ENCODE assay signal across 14 cellular contexts in genomic region chr6:34316442-34317171, GRCh38.
DNase-seq lines count a peak whose midpoint lies in the region; ATAC-seq and TF ChIP-seq lines count a peak whose summit lies in the region.
"Had no signal": no experiment of that assay in that cellular context is flagged by ENCODE, and none has a peak within 500 bp of the region (broad histone marks: within the 10 kb centered on the region; RNA-seq: fewer than 3 reads in every experiment).

No MANE protein-coding gene starts in this region.

- peaks cover 22% of the 10 kb centered on the region for H3K4me1 ChIP-seq in CD8-positive, alpha-beta memory T cell (ENCODE audit: insufficient read depth, low read length)
- H3K4me1 ChIP-seq: prostate gland had no signal

- H3K36me3 ChIP-seq in CD8-positive, alpha-beta memory T cell (ENCODE audit: insufficient read depth, low read length) = no peaks in the 10 kb centered on the region
- H3K36me3 ChIP-seq: prostate gland had no signal

- H3K27me3 ChIP-seq in CD8-positive, alpha-beta memory T cell (ENCODE audit: insufficient read depth, low read length, poor library complexity, severe bottlenecking) = no peaks in the 10 kb centered on the region

- H3K27ac Mint-ChIP-seq in CD8-positive, alpha-beta memory T cell = peak overlapping the region in 6 of 8 donors; percentile 2 to 64 (median 10)
- peak overlapping the region; percentile 71 to 89 (median 72) for H3K27ac Mint-ChIP-seq in IgD-negative memory B cell
- H3K27ac Mint-ChIP-seq in activated naive CD8-positive, alpha-beta T cell treated with anti-CD3 and anti-CD28 coated beads for 36 hours = peak overlapping the region; percentile 80
- peak overlapping the region; percentile 8 to 31 (median 10) for H3K27ac Mint-ChIP-seq in nephron
- H3K27ac Mint-ChIP-seq in effector memory CD8-positive, alpha-beta T cell = peak overlapping the region in 1 of 2 donors; percentile 1
- H3K27ac Mint-ChIP-seq: HFFc6 had no signal

- H3K27ac ChIP-seq in CD8-positive, alpha-beta memory T cell (ENCODE audit: low read depth, low read length) = no peak overlapping the region
- H3K27ac ChIP-seq: prostate gland had no signal

- POLR2A ChIA-PET in CD8-positive, alpha-beta memory T cell (lab: Charles Lee) = no interaction called here

- DNase-seq in CD8-positive, alpha-beta memory T cell = no peak
- DNase-seq in activated naive CD8-positive, alpha-beta T cell treated with anti-CD3 and anti-CD28 coated beads for 36 hours = no peak
- DNase-seq in GM20000 (ENCODE audit: low spot score) (no peak), globus pallidus (ENCODE audit: low spot score) (no peak), GF-D8 (lab: John Stamatoyannopoulos, UW) (no peak)
- no peak for DNase-seq in effector memory CD8-positive, alpha-beta T cell
- DNase-seq: activated CD8-positive, alpha-beta memory T cell treated with anti-CD3 and anti-CD28 coated beads, Interleukin-2, amount 50 U/mL, for 4 hours; aorta; HFFc6; NCI-H774; SHP77 treated with DMSO at 0.1 percent for 48 hours had no signal

- H3K4me3 ChIP-seq in CD8-positive, alpha-beta memory T cell (ENCODE audit: low read length) = no peak overlapping the region
- H3K4me3 ChIP-seq: prostate gland had no signal

- H3K4me3 Mint-ChIP-seq in CD8-positive, alpha-beta memory T cell = no peak overlapping the region
- H3K4me3 Mint-ChIP-seq in IgD-negative memory B cell (peak overlapping the region in 2 of 4 donors; percentile 70 to 71), nephron (no peak overlapping the region)
- no peak overlapping the region for H3K4me3 Mint-ChIP-seq in activated naive CD8-positive, alpha-beta T cell treated with anti-CD3 and anti-CD28 coated beads for 36 hours
- H3K4me3 Mint-ChIP-seq in effector memory CD8-positive, alpha-beta T cell = no peak overlapping the region
- H3K4me3 Mint-ChIP-seq: HFFc6 had no signal

- no peak for ATAC-seq in effector memory CD8-positive, alpha-beta T cell (replicated peaks)

- H3K4me1 Mint-ChIP-seq in CD8-positive, alpha-beta memory T cell = peaks cover 31 to 54% (median 49%) of the 10 kb centered on the region in 3 donors
- peaks cover 45 to 53% (median 45%) of the 10 kb centered on the region in 3 donors for H3K4me1 Mint-ChIP-seq in IgD-negative memory B cell
- peaks cover 51% of the 10 kb centered on the region for H3K4me1 Mint-ChIP-seq in activated naive CD8-positive, alpha-beta T cell treated with anti-CD3 and anti-CD28 coated beads for 36 hours
- peaks cover 53% of the 10 kb centered on the region for H3K4me1 Mint-ChIP-seq in nephron
- peaks cover 16 to 45% of the 10 kb centered on the region in 2 donors for H3K4me1 Mint-ChIP-seq in effector memory CD8-positive, alpha-beta T cell (ENCODE audit: low read depth in 2 of 2)

- H3K9me3 ChIP-seq in CD8-positive, alpha-beta memory T cell (ENCODE audit: low read length) = no peaks in the 10 kb centered on the region
- H3K9me3 ChIP-seq: prostate gland had no signal

- H3K27me3 Mint-ChIP-seq in CD8-positive, alpha-beta memory T cell = no peaks in the 10 kb centered on the region
- no peaks in the 10 kb centered on the region for H3K27me3 Mint-ChIP-seq in IgD-negative memory B cell
- no peaks in the 10 kb centered on the region for H3K27me3 Mint-ChIP-seq in activated naive CD8-positive, alpha-beta T cell treated with anti-CD3 and anti-CD28 coated beads for 36 hours
- H3K27me3 Mint-ChIP-seq in nephron (ENCODE audit: low read depth) = no peaks in the 10 kb centered on the region
- H3K27me3 Mint-ChIP-seq in effector memory CD8-positive, alpha-beta T cell = no peaks in the 10 kb centered on the region

- CTCF ChIA-PET in CD8-positive, alpha-beta memory T cell (lab: Charles Lee) = no interaction called here

- no peaks in the 10 kb centered on the region for H3K9me3 Mint-ChIP-seq in CD8-positive, alpha-beta memory T cell
- H3K9me3 Mint-ChIP-seq in IgD-negative memory B cell (no peaks in the 10 kb centered on the region), nephron (no peaks in the 10 kb centered on the region)
- no peaks in the 10 kb centered on the region for H3K9me3 Mint-ChIP-seq in activated naive CD8-positive, alpha-beta T cell treated with anti-CD3 and anti-CD28 coated beads for 36 hours
- H3K9me3 Mint-ChIP-seq in effector memory CD8-positive, alpha-beta T cell = no peaks in the 10 kb centered on the region
- H3K9me3 Mint-ChIP-seq: HFFc6 had no signal

- TF ChIP-seq CTCF in nephron (IDR thresholded peaks at IDR 0.05; ENCODE audit: unreplicated experiment in 3 of 3) (no peak), GM20000 (IDR thresholded peaks at IDR 0.05; ENCODE audit: extremely low read depth, missing control alignments) (no peak)

- peaks cover 0 to 5% (median 3%) of the 10 kb centered on the region in 3 donors for H3K36me3 Mint-ChIP-seq in CD8-positive, alpha-beta memory T cell
- H3K36me3 Mint-ChIP-seq in IgD-negative memory B cell (no peaks in the 10 kb centered on the region), nephron (ENCODE audit: low read depth) (no peaks in the 10 kb centered on the region)
- H3K36me3 Mint-ChIP-seq in activated naive CD8-positive, alpha-beta T cell treated with anti-CD3 and anti-CD28 coated beads for 36 hours = peaks cover 4% of the 10 kb centered on the region
- no peaks in the 10 kb centered on the region for H3K36me3 Mint-ChIP-seq in effector memory CD8-positive, alpha-beta T cell (ENCODE audit: insufficient read depth)
